Comparison of ENCODE assay signal across 8 cellular contexts in the genomic region with DNA sequence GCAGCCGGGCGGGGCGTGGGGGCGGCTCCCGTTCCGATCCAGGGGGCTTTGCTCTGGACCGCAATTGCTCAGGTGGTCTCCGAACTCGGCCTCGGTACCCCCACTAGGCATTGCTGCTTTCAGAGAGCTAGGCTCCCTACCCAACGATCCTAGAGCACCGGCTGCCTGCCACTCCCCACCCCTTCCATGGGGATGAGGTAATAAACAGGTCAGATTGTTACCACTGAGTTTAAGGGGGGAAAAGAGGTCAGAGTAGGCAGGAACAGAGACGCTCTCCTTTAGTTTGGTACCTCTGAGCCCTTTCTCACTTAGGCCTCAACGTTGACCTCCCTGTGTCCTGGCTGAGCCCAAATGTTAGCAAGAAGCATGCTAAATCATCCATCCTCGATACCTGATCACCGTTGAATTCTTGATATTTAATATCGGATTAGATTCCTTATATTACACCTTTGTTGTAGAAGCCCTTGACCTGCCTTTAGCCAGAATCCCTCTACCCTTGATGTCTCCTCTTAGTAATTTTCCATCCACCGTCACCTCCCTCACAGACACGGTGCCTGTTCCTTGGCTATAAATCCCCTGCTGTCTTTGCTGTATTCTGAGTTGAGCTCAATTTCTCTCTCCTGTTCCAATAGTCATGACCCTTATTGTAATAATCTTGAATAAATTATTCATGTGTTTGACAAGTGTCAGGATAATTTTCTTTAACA. TPM values are rescaled to one million over a fixed set of nuclear protein-coding genes. Genes with fewer than 3 reads are reported as not detected.
DNase-seq lines count a peak whose midpoint lies in the region; ATAC-seq and TF ChIP-seq lines count a peak whose summit lies in the region.

No MANE protein-coding gene starts in this region.

- DNase-seq in activated T-cell treated with anti-CD3 and anti-CD28 coated beads, Interleukin-2, amount 50 U/mL, for 24 hours, result no peak
- no peak for DNase-seq in activated T-cell treated with anti-CD3 and anti-CD28 coated beads, Interleukin-2, amount 50 U/mL, for 48 hours
- DNase-seq in activated CD8-positive, alpha-beta T cell treated with anti-CD3 and anti-CD28 coated beads, Interleukin-2, amount 10 ng/mL, durations not matched to agents 7 days and 5 days, result no peak
- no peak for DNase-seq in right atrium auricular region (ENCODE audit: low spot score)
- DNase-seq in gastrocnemius medialis, result no peak
- DNase-seq in germinal center (ENCODE audit: low spot score), result no peak
- no peak for DNase-seq in NCI-H1436 treated with DMSO at 0.1 percent for 48 hours (lab: John Stamatoyannopoulos, UW)

- TF ChIP-seq CTCF in right atrium auricular region (IDR thresholded peaks at IDR 0.05) (no peak), gastrocnemius medialis (IDR thresholded peaks at IDR 0.05 in 4 of 5, conservative IDR thresholded peaks at IDR 0.05 in 1 of 5) (no peak)

- POLR2A ChIA-PET in activated CD8-positive, alpha-beta T cell treated with anti-CD3 and anti-CD28 coated beads, Interleukin-2, amount 10 ng/mL, durations not matched to agents 7 days and 5 days (lab: Charles Lee), result interaction anchor here (0.8 to 1.6 kb wide), 4 partner anchors 10 to 228 kb away, joined by 3 to 4 read pairs (median 4); partner anchors contain the start of genes DHX29 and MTREX

- peak overlapping the region; percentile 95 to 99 for H3K27ac ChIP-seq in right atrium auricular region
- peak overlapping the region; percentile 93 to 100 (median 96) for H3K27ac ChIP-seq in gastrocnemius medialis

- in situ Hi-C loops in gastrocnemius medialis (cut with MboI; ENCODE audit: low sequenced_read_pairs in 4 of 4), result loop anchor here in 1 of 4 donors (5.0 kb wide), 1 partner anchor 62 kb away; no protein-coding TSS in a partner anchor

- H3K4me3 ChIP-seq in right atrium auricular region (peak overlapping the region; percentile 87 to 92), gastrocnemius medialis (peak overlapping the region; percentile 69 to 88 (median 80))

- no peaks in the 10 kb centered on the region for H3K9me3 Mint-ChIP-seq in activated T-cell treated with anti-CD3 and anti-CD28 coated beads, Interleukin-2, amount 50 U/mL, for 24 hours
- H3K9me3 Mint-ChIP-seq in activated CD8-positive, alpha-beta T cell treated with anti-CD3 and anti-CD28 coated beads, Interleukin-2, amount 10 ng/mL, durations not matched to agents 7 days and 5 days (ENCODE audit: insufficient read depth), result no peaks in the 10 kb centered on the region

- no peaks in the 10 kb centered on the region for H3K27me3 Mint-ChIP-seq in activated T-cell treated with anti-CD3 and anti-CD28 coated beads, Interleukin-2, amount 50 U/mL, for 24 hours
- no peaks in the 10 kb centered on the region for H3K27me3 Mint-ChIP-seq in activated CD8-positive, alpha-beta T cell treated with anti-CD3 and anti-CD28 coated beads, Interleukin-2, amount 10 ng/mL, durations not matched to agents 7 days and 5 days (ENCODE audit: low read depth)

- H3K27ac Mint-ChIP-seq in activated T-cell treated with anti-CD3 and anti-CD28 coated beads, Interleukin-2, amount 50 U/mL, for 24 hours, result peak overlapping the region; percentile 88
- peak overlapping the region; percentile 90 for H3K27ac Mint-ChIP-seq in activated CD8-positive, alpha-beta T cell treated with anti-CD3 and anti-CD28 coated beads, Interleukin-2, amount 10 ng/mL, durations not matched to agents 7 days and 5 days

- no peaks in the 10 kb centered on the region for H3K9me3 ChIP-seq in right atrium auricular region
- H3K9me3 ChIP-seq in gastrocnemius medialis, result no peaks in the 10 kb centered on the region

- peaks cover 7% of the 10 kb centered on the region for H3K36me3 Mint-ChIP-seq in activated T-cell treated with anti-CD3 and anti-CD28 coated beads, Interleukin-2, amount 50 U/mL, for 24 hours (ENCODE audit: low read depth)
- peaks cover 16% of the 10 kb centered on the region for H3K36me3 Mint-ChIP-seq in activated CD8-positive, alpha-beta T cell treated with anti-CD3 and anti-CD28 coated beads, Interleukin-2, amount 10 ng/mL, durations not matched to agents 7 days and 5 days (ENCODE audit: low read depth)

- no peaks in the 10 kb centered on the region for H3K27me3 ChIP-seq in right atrium auricular region
- no peaks in the 10 kb centered on the region for H3K27me3 ChIP-seq in gastrocnemius medialis

- CTCF ChIA-PET in activated CD8-positive, alpha-beta T cell treated with anti-CD3 and anti-CD28 coated beads, Interleukin-2, amount 10 ng/mL, durations not matched to agents 7 days and 5 days (lab: Charles Lee), result interaction anchor here (1.0 kb wide), 1 partner anchor 157 kb away, joined by 3 read pairs; no protein-coding TSS in a partner anchor

- intact Hi-C loops in gastrocnemius medialis (cut with DNase I; ENCODE audit: low total_unique reads), result loop anchor here (2.0 to 10.0 kb wide), 6 partner anchors 42 to 231 kb away; partner anchors contain the start of genes DHX29 and MTREX

- H3K4me1 ChIP-seq in right atrium auricular region, result peaks cover 0 to 26% of the 10 kb centered on the region in 2 donors
- peaks cover 20 to 30% of the 10 kb centered on the region in 2 donors for H3K4me1 ChIP-seq in gastrocnemius medialis

- H3K4me3 Mint-ChIP-seq in activated T-cell treated with anti-CD3 and anti-CD28 coated beads, Interleukin-2, amount 50 U/mL, for 24 hours, result peak overlapping the region; percentile 86
- H3K4me3 Mint-ChIP-seq in activated CD8-positive, alpha-beta T cell treated with anti-CD3 and anti-CD28 coated beads, Interleukin-2, amount 10 ng/mL, durations not matched to agents 7 days and 5 days, result peak overlapping the region; percentile 85

- no peaks in the 10 kb centered on the region for H3K36me3 ChIP-seq in right atrium auricular region
- no peaks in the 10 kb centered on the region for H3K36me3 ChIP-seq in gastrocnemius medialis

- H3K4me1 Mint-ChIP-seq in activated T-cell treated with anti-CD3 and anti-CD28 coated beads, Interleukin-2, amount 50 U/mL, for 24 hours (ENCODE audit: low read depth), result peaks cover 48% of the 10 kb centered on the region
- H3K4me1 Mint-ChIP-seq in activated CD8-positive, alpha-beta T cell treated with anti-CD3 and anti-CD28 coated beads, Interleukin-2, amount 10 ng/mL, durations not matched to agents 7 days and 5 days (ENCODE audit: low read depth), result peaks cover 65% of the 10 kb centered on the region

- peak; percentile 9 for ATAC-seq in HG03108 (IDR thresholded peaks at IDR 0.05; ENCODE audit: unreplicated experiment)
- ATAC-seq in activated CD8-positive, alpha-beta T cell treated with anti-CD3 and anti-CD28 coated beads, Interleukin-2, amount 10 ng/mL, durations not matched to agents 7 days and 5 days, result no peak
- peak; percentile 46 to 57 for ATAC-seq in gastrocnemius medialis

- TF ChIP-seq POLR2A in gastrocnemius medialis (IDR thresholded peaks at IDR 0.05), result peak in 1 of 2 donors; percentile 76

RNA-seq across cellular contexts. Expression of gene PLPP1, which starts 0.6 kb away (rescaled TPM):
- 10 to 100 TPM; 27.0 to 27.2 TPM for total RNA-seq in activated CD8-positive, alpha-beta T cell treated with anti-CD3 and anti-CD28 coated beads, Interleukin-2, amount 10 ng/mL, durations not matched to agents 7 days and 5 days
- total RNA-seq in right atrium auricular region (100 to 1,000 TPM; 170 to 189 TPM), gastrocnemius medialis (100 to 1,000 TPM in 1 of 4 donors, 10 to 100 TPM in 3; 79.8 to 147 (median 91.5) TPM)
